Comparison of ENCODE assay signal across 2 cellular contexts in genomic region chr17:68288804-68289203, GRCh38.
TF ChIP-seq lines count a peak whose summit lies in the region.

No MANE protein-coding gene starts in this region.

TF ChIP-seq in liver, 16 proteins besides CTCF, POLR2A, EP300 and RAD21:
- TF ChIP-seq JUND (IDR thresholded peaks at IDR 0.05): no peak
- no peak for TF ChIP-seq TAF1 (conservative IDR thresholded peaks at IDR 0.05)
- no peak for TF ChIP-seq GABPA (IDR thresholded peaks at IDR 0.05 in 1 of 2, conservative IDR thresholded peaks at IDR 0.05 in 1 of 2)
- no peak for TF ChIP-seq ZBTB33 (IDR thresholded peaks at IDR 0.05)
- peak; percentile 41 for TF ChIP-seq YY1 (IDR thresholded peaks at IDR 0.05)
- TF ChIP-seq NR2F2 (IDR thresholded peaks at IDR 0.05): no peak

TF ChIP-seq in HepG2, 621 proteins besides CTCF, POLR2A, EP300 and RAD21:
- TF ChIP-seq MTERF4 (CRISPR knock-in tag; IDR thresholded peaks at IDR 0.05) (no peak), ZNF609 (CRISPR knock-in tag; IDR thresholded peaks at IDR 0.05; ENCODE audit: borderline replicate concordance) (no peak), DMTF1 (CRISPR knock-in tag; IDR thresholded peaks at IDR 0.05) (no peak), ZNF616 (CRISPR knock-in tag; IDR thresholded peaks at IDR 0.05; ENCODE audit: low read depth) (no peak), ZNF3 (CRISPR knock-in tag; IDR thresholded peaks at IDR 0.05) (no peak), SMAD3 (CRISPR knock-in tag; IDR thresholded peaks at IDR 0.05) (no peak), SNAPC2 (CRISPR knock-in tag; IDR thresholded peaks at IDR 0.05) (no peak), CHD4 (IDR thresholded peaks at IDR 0.05; ENCODE audit: borderline replicate concordance, low read length) (no peak), ATRX (CRISPR knock-in tag; IDR thresholded peaks at IDR 0.05; ENCODE audit: borderline replicate concordance) (no peak), ZNF431 (CRISPR knock-in tag; IDR thresholded peaks at IDR 0.05; ENCODE audit: borderline replicate concordance, low read depth) (no peak), NPAS2 (CRISPR knock-in tag; IDR thresholded peaks at IDR 0.05; ENCODE audit: borderline replicate concordance) (no peak)
